Comparison of ENCODE assay signal across 8 cellular contexts in the genomic region with DNA sequence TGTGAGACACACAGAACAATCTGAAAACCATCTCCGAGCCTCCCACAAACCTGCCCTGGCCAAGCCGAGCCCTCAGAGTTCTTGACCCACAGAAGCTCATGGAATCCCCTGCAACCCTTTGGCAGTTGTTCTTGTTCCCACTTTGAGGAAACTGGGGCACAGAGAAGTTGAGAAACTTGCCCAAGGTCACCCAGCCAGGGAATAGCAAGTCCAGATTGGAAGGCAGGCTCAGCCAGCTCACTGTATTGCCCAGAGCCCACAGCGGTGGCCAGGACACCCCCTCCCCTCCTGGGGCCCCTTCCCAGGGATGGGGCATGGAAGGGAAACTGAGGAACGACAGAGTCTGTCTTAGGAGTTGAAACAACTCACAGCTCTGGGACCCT. TPM values are rescaled to one million over a fixed set of nuclear protein-coding genes. Genes with fewer than 3 reads are reported as not detected.
DNase-seq lines count a peak whose midpoint lies in the region; ATAC-seq and TF ChIP-seq lines count a peak whose summit lies in the region.
"Had no signal": no experiment of that assay in that cellular context is flagged by ENCODE, and none has a peak within 500 bp of the region (broad histone marks: within the 10 kb centered on the region; RNA-seq: fewer than 3 reads in every experiment).

No MANE protein-coding gene starts in this region.

- DNase-seq in HAP-1 (ENCODE audit: low spot score in 2 of 2) (no peak), left lung (no peak), cerebellar cortex (ENCODE audit: low spot score) (no peak), GM13976 (ENCODE audit: low spot score) (no peak)
- no peak for DNase-seq in activated naive CD8-positive, alpha-beta T cell treated with anti-CD3 and anti-CD28 coated beads, Interleukin-2, amount 50 U/mL, for 24 hours
- DNase-seq in stimulated activated naive B cell treated with anti-CD40 and anti-IgM and Interleukin-4, amounts not matched to agents 10 μg/mL and 1 μg/mL and 100 μg/mL, for 72 hours, result no peak
- DNase-seq: activated naive CD8-positive, alpha-beta T cell treated with anti-CD3 and anti-CD28 coated beads, Interleukin-2, amount 10 ng/mL, durations not matched to agents 7 days and 5 days had no signal

- peak overlapping the region; percentile 74 for H3K4me3 Mint-ChIP-seq in activated naive CD8-positive, alpha-beta T cell treated with anti-CD3 and anti-CD28 coated beads, Interleukin-2, amount 50 U/mL, for 24 hours
- peak overlapping the region; percentile 86 to 87 for H3K4me3 Mint-ChIP-seq in stimulated activated naive B cell treated with anti-CD40 and anti-IgM and Interleukin-4, amounts not matched to agents 10 μg/mL and 1 μg/mL and 100 μg/mL, for 72 hours

- H3K4me3 ChIP-seq in HAP-1, result peak overlapping the region; percentile 61; the same call in 1 of the 2 replicates
- peak overlapping the region in 1 of 2 donors; percentile 67 for H3K4me3 ChIP-seq in left lung

- H3K27me3 ChIP-seq in HAP-1 (ENCODE audit: low read depth) (no peaks in the 10 kb centered on the region), left lung (no peaks in the 10 kb centered on the region)

- H3K27ac ChIP-seq in left lung, result peak overlapping the region; percentile 85 to 90

- no peaks in the 10 kb centered on the region for H3K9me3 ChIP-seq in HAP-1
- no peaks in the 10 kb centered on the region for H3K9me3 ChIP-seq in left lung

- no peak overlapping the region for H3K27ac Mint-ChIP-seq in activated naive CD8-positive, alpha-beta T cell treated with anti-CD3 and anti-CD28 coated beads, Interleukin-2, amount 50 U/mL, for 24 hours
- no peak overlapping the region for H3K27ac Mint-ChIP-seq in stimulated activated naive B cell treated with anti-CD40 and anti-IgM and Interleukin-4, amounts not matched to agents 10 μg/mL and 1 μg/mL and 100 μg/mL, for 72 hours

- H3K27me3 Mint-ChIP-seq in activated naive CD8-positive, alpha-beta T cell treated with anti-CD3 and anti-CD28 coated beads, Interleukin-2, amount 50 U/mL, for 24 hours, result no peaks in the 10 kb centered on the region
- H3K27me3 Mint-ChIP-seq in stimulated activated naive B cell treated with anti-CD40 and anti-IgM and Interleukin-4, amounts not matched to agents 10 μg/mL and 1 μg/mL and 100 μg/mL, for 72 hours, result no peaks in the 10 kb centered on the region
- H3K27me3 Mint-ChIP-seq: activated naive CD8-positive, alpha-beta T cell treated with anti-CD3 and anti-CD28 coated beads, Interleukin-2, amount 10 ng/mL, durations not matched to agents 7 days and 5 days had no signal

- peaks cover 5% of the 10 kb centered on the region; the same call in 1 of the 2 replicates for H3K4me1 ChIP-seq in HAP-1
- H3K4me1 ChIP-seq in left lung, result peaks cover 16 to 35% of the 10 kb centered on the region in 2 donors

- TF ChIP-seq CTCF in left lung (IDR thresholded peaks at IDR 0.05), result no peak
- no peak for TF ChIP-seq CTCF in GM13976 (IDR thresholded peaks at IDR 0.05; ENCODE audit: borderline replicate concordance, control extremely low read depth, extremely low read depth, insufficient read depth, missing control alignments)

- H3K36me3 ChIP-seq in HAP-1 (replicated peaks), result no peaks in the 10 kb centered on the region
- no peaks in the 10 kb centered on the region for H3K36me3 ChIP-seq in left lung

- intact Hi-C loops in left lung (cut with DNase I), result no loop called here

- no peaks in the 10 kb centered on the region for H3K9me3 Mint-ChIP-seq in activated naive CD8-positive, alpha-beta T cell treated with anti-CD3 and anti-CD28 coated beads, Interleukin-2, amount 50 U/mL, for 24 hours
- H3K9me3 Mint-ChIP-seq in stimulated activated naive B cell treated with anti-CD40 and anti-IgM and Interleukin-4, amounts not matched to agents 10 μg/mL and 1 μg/mL and 100 μg/mL, for 72 hours, result no peaks in the 10 kb centered on the region
- H3K9me3 Mint-ChIP-seq: activated naive CD8-positive, alpha-beta T cell treated with anti-CD3 and anti-CD28 coated beads, Interleukin-2, amount 10 ng/mL, durations not matched to agents 7 days and 5 days had no signal

- no peaks in the 10 kb centered on the region for H3K36me3 Mint-ChIP-seq in activated naive CD8-positive, alpha-beta T cell treated with anti-CD3 and anti-CD28 coated beads, Interleukin-2, amount 50 U/mL, for 24 hours (ENCODE audit: low read depth)
- peaks cover 10 to 12% of the 10 kb centered on the region in 2 donors for H3K36me3 Mint-ChIP-seq in stimulated activated naive B cell treated with anti-CD40 and anti-IgM and Interleukin-4, amounts not matched to agents 10 μg/mL and 1 μg/mL and 100 μg/mL, for 72 hours

- H3K4me1 Mint-ChIP-seq in activated naive CD8-positive, alpha-beta T cell treated with anti-CD3 and anti-CD28 coated beads, Interleukin-2, amount 50 U/mL, for 24 hours, result peaks cover 21% of the 10 kb centered on the region
- H3K4me1 Mint-ChIP-seq in stimulated activated naive B cell treated with anti-CD40 and anti-IgM and Interleukin-4, amounts not matched to agents 10 μg/mL and 1 μg/mL and 100 μg/mL, for 72 hours, result peaks cover 23 to 41% of the 10 kb centered on the region in 2 donors

- no peak for ATAC-seq in activated naive CD8-positive, alpha-beta T cell treated with anti-CD3 and anti-CD28 coated beads, Interleukin-2, amount 50 U/mL, for 24 hours
- ATAC-seq in left lung (no peak), HG02678 (IDR thresholded peaks at IDR 0.05; ENCODE audit: unreplicated experiment) (no peak)
- no peak for ATAC-seq in stimulated activated naive B cell treated with anti-CD40 and anti-IgM and Interleukin-4, amounts not matched to agents 10 μg/mL and 1 μg/mL and 100 μg/mL, for 72 hours (replicated peaks)

- in situ Hi-C loops in HAP-1 (cut with MboI; ENCODE audit: low sequenced_read_pairs) (no loop called here), GM13976 (cut with MboI; ENCODE audit: low sequenced_read_pairs, unreplicated experiment) (no loop called here)

RNA-seq across cellular contexts. Expression of gene ZSWIM4, which starts 1.8 kb away (rescaled TPM):
- total RNA-seq in left lung, result 10 to 100 TPM in 1 of 2 donors, 1 to 10 TPM in 1; 6.6 to 14.3 TPM

RNA-seq across cellular contexts. Expression of gene C19orf53, which starts 22.8 kb away (rescaled TPM):
- 10 to 100 TPM; 64.8 to 77.0 TPM for total RNA-seq in left lung

RNA-seq across cellular contexts. Expression of gene MRI1, which starts 32.7 kb away (rescaled TPM):
- 10 to 100 TPM; 29.0 TPM for total RNA-seq in left lung
